17 cellular contexts compared by ENCODE assay signal in the genomic region with DNA sequence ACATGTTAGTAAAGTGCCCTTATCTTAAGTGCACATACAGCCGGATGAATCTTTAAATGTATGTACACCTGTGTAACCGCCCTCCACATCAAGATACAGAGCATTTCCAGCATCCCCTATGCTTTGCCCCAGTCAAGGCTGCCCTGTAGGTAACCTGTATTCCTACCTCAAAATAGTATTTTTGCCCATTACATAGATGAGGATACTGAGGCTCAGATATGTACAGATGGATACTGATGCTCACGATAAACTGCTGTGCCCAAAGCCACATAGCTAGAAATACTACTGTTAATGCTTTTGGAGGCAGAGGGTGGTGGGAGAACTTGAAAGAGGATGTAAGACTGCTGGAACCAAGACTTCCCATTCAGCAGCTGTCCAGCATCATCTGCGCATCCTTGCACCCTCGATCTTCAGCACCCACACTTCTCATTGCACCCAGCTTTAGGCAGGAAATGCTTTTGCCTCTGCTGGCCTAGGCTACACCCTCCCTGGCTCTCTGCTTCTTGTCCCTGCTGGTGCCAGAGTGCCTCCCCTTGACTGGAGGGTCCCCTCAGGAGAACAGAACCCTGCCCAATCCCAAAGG.
"Had no signal": no experiment of that assay in that cellular context is flagged by ENCODE, and none has a peak within 500 bp of the region (broad histone marks: within the 10 kb centered on the region; RNA-seq: fewer than 3 reads in every experiment).

No MANE protein-coding gene starts in this region.

- H3K27me3 ChIP-seq: sigmoid colon had no signal

- H3K4me3 ChIP-seq: lower lobe of right lung, sigmoid colon, smooth muscle cell had no signal

- H3K36me3 ChIP-seq: lower lobe of right lung, sigmoid colon had no signal

- DNase-seq: activated CD4-positive, alpha-beta T cell treated with anti-CD3 and anti-CD28 coated beads for 36 hours; activated CD4-positive, alpha-beta T cell treated with anti-CD3 and anti-CD28 coated beads, Interleukin-2, amount 50 U/mL, for 48 hours; activated CD8-positive, alpha-beta memory T cell treated with anti-CD3 and anti-CD28 coated beads, Interleukin-2, amount 50 U/mL, for 48 hours; activated naive CD4-positive, alpha-beta T cell treated with anti-CD3 and anti-CD28 coated beads for 36 hours; activated T-cell treated with anti-CD3 and anti-CD28 coated beads, Interleukin-2, amount 50 U/mL, for 48 hours; amygdala; cortex of kidney; lower lobe of right lung; naive B cell; posterior cingulate gyrus; sigmoid colon; stimulated activated CD4-positive, alpha-beta T cell treated with anti-CD3 and anti-CD28 coated beads, Interleukin-15, amount 100 ng/mL, for 24 hours; stimulated activated CD4-positive, alpha-beta T cell treated with anti-CD3 and anti-CD28 coated beads, Interleukin-2, amount 100 ng/mL, for 48 hours; stimulated activated CD8-positive, alpha-beta memory T cell treated with anti-CD3 and anti-CD28 coated beads, Interleukin-4, amount 100 ng/mL, for 48 hours; stimulated activated naive B cell treated with anti-CD40 and anti-IgM and Interleukin-4, amounts not matched to agents 10 μg/mL and 1 μg/mL and 100 μg/mL, for 72 hours; T-cell had no signal

- H3K9me3 ChIP-seq: lower lobe of right lung, sigmoid colon had no signal

- H3K27ac ChIP-seq: lower lobe of right lung, sigmoid colon had no signal
